In genomic region chr22:17035246-17035645, GRCh38 we compare ENCODE assay signal across 16 cellular contexts. TPM values are rescaled to one million over a fixed set of nuclear protein-coding genes. Genes with fewer than 3 reads are reported as not detected.
DNase-seq lines count a peak whose midpoint lies in the region; ATAC-seq, FAIRE-seq and TF ChIP-seq lines count a peak whose summit lies in the region.
"Had no signal": no experiment of that assay in that cellular context is flagged by ENCODE, and none has a peak within 500 bp of the region (broad histone marks: within the 10 kb centered on the region; RNA-seq: fewer than 3 reads in every experiment).

No MANE protein-coding gene starts in this region.

- H4K20me1 ChIP-seq in keratinocyte (ENCODE audit: control insufficient read depth, extremely low read depth, insufficient read depth, low read length) = no peaks in the 10 kb centered on the region

- intact Hi-C loops in activated B cell treated with CpG ODN at 0.5 μM for 24 hours (cut with micrococcal nuclease) = no loop called here

- H3K27ac Mint-ChIP-seq in activated B cell treated with CpG ODN at 0.5 μM for 24 hours = no peak overlapping the region
- H3K27ac Mint-ChIP-seq: activated CD4-positive, alpha-beta memory T cell treated with anti-CD3 and anti-CD28 coated beads for 36 hours; brain; neural progenitor cell had no signal

- TF ChIP-seq CTCF in activated B cell treated with CpG ODN at 0.5 μM for 24 hours (IDR thresholded peaks at IDR 0.05) (no peak), keratinocyte (optimal IDR thresholded peaks at IDR 0.05 in 1 of 3, IDR thresholded peaks at IDR 0.05 in 1 of 3, conservative IDR thresholded peaks at IDR 0.05 in 1 of 3; ENCODE audit: extremely low read depth in 1 of 3, insufficient read depth in 2 of 3, low read length in 3 of 3) (no peak)

- no peaks in the 10 kb centered on the region for H3K4me1 ChIP-seq in keratinocyte (ENCODE audit: control insufficient read depth, extremely low read depth, insufficient read depth, low read length)
- H3K4me1 ChIP-seq: neural progenitor cell had no signal

- DNase-seq in Ammon's horn (ENCODE audit: low spot score) = peak; percentile 50
- peak; percentile 39 for DNase-seq in DMS153 treated with DMSO at 0.1 percent for 48 hours (lab: John Stamatoyannopoulos, UW; ENCODE audit: unreplicated experiment)
- DNase-seq in activated B cell treated with CpG ODN at 0.5 μM for 24 hours = no peak
- no peak for DNase-seq in keratinocyte (ENCODE audit: low read depth, low spot score)
- DNase-seq in activated effector memory CD4-positive, alpha-beta T cell treated with anti-CD3 and anti-CD28 coated beads, Interleukin-2, amount 50 U/mL, for 16 hours = no peak
- no peak for DNase-seq in activated gamma-delta T cell treated with Interleukin-2 at 50 U/mL for 16 hours
- no peak for DNase-seq in EL
- DNase-seq: activated CD4-positive, alpha-beta memory T cell treated with anti-CD3 and anti-CD28 coated beads for 36 hours; NCI-H2171 treated with DMSO at 0.1 percent for 48 hours; right lobe of liver had no signal

- POLR2A ChIA-PET in activated B cell treated with CpG ODN at 0.5 μM for 24 hours (lab: Charles Lee) = no interaction called here

- CTCF ChIA-PET in activated B cell treated with CpG ODN at 0.5 μM for 24 hours (lab: Charles Lee) = no interaction called here

- H2AFZ ChIP-seq in keratinocyte (ENCODE audit: control insufficient read depth, low read length) = peak overlapping the region; percentile 40
- H2AFZ ChIP-seq: neural progenitor cell had no signal

- no peaks in the 10 kb centered on the region for H3K79me2 ChIP-seq in keratinocyte (ENCODE audit: control insufficient read depth, insufficient read depth, low read length)

- no peak overlapping the region for H3K9ac ChIP-seq in keratinocyte (ENCODE audit: control insufficient read depth, extremely low read depth, insufficient read depth, low read length)
- H3K9ac ChIP-seq: neural progenitor cell had no signal

- no peak for FAIRE-seq in keratinocyte (lab: Jason Lieb, UNC)
- FAIRE-seq: TTC549 had no signal

- H3K9me3 ChIP-seq in keratinocyte (ENCODE audit: control insufficient read depth, low read depth, low read length) = no peaks in the 10 kb centered on the region
- H3K9me3 ChIP-seq: right lobe of liver had no signal

- dilution Hi-C loops in keratinocyte (cut with MboI; ENCODE audit: extremely low pct_ligation_motif_present, low sequenced_read_pairs) = no loop called here

- H3K4me3 ChIP-seq in keratinocyte (ENCODE audit: control insufficient read depth in 2 of 3, extremely low read depth in 1 of 3, insufficient read depth in 2 of 3, low read depth in 1 of 3, low read length in 3 of 3) = no peak overlapping the region
- H3K4me3 ChIP-seq: neural progenitor cell, right lobe of liver, SK-N-MC had no signal

- H3K36me3 ChIP-seq in keratinocyte (ENCODE audit: control insufficient read depth in 2 of 2, extremely low read depth in 1 of 2, insufficient read depth in 2 of 2, low read length in 2 of 2) = no peaks in the 10 kb centered on the region
- H3K36me3 ChIP-seq: neural progenitor cell, right lobe of liver had no signal

- peak overlapping the region; percentile 83 for H3K4me3 Mint-ChIP-seq in activated B cell treated with CpG ODN at 0.5 μM for 24 hours
- H3K4me3 Mint-ChIP-seq: activated CD4-positive, alpha-beta memory T cell treated with anti-CD3 and anti-CD28 coated beads for 36 hours; brain; neural progenitor cell had no signal

- H3K27me3 ChIP-seq in keratinocyte (ENCODE audit: control insufficient read depth, extremely low read depth, insufficient read depth, low read length) = peaks cover 4% of the 10 kb centered on the region
- H3K27me3 ChIP-seq: neural progenitor cell, right lobe of liver had no signal

- H3K9me3 Mint-ChIP-seq in activated B cell treated with CpG ODN at 0.5 μM for 24 hours = no peaks in the 10 kb centered on the region
- H3K9me3 Mint-ChIP-seq: activated CD4-positive, alpha-beta memory T cell treated with anti-CD3 and anti-CD28 coated beads for 36 hours; neural progenitor cell had no signal

- ATAC-seq in activated B cell treated with CpG ODN at 0.5 μM for 24 hours (ENCODE audit: low read depth) (no peak), HG02571 (IDR thresholded peaks at IDR 0.05; ENCODE audit: unreplicated experiment) (no peak)

- no peaks in the 10 kb centered on the region for H3K36me3 Mint-ChIP-seq in activated B cell treated with CpG ODN at 0.5 μM for 24 hours (ENCODE audit: low read depth)
- H3K36me3 Mint-ChIP-seq: activated CD4-positive, alpha-beta memory T cell treated with anti-CD3 and anti-CD28 coated beads for 36 hours; brain; neural progenitor cell had no signal

- peaks cover 21% of the 10 kb centered on the region for H3K4me1 Mint-ChIP-seq in activated B cell treated with CpG ODN at 0.5 μM for 24 hours
- H3K4me1 Mint-ChIP-seq: brain, neural progenitor cell had no signal

- H3K27me3 Mint-ChIP-seq in activated B cell treated with CpG ODN at 0.5 μM for 24 hours = no peaks in the 10 kb centered on the region
- H3K27me3 Mint-ChIP-seq: brain had no signal

- H3K4me2 ChIP-seq in keratinocyte (ENCODE audit: control insufficient read depth, extremely low read depth, insufficient read depth, low read depth, low read length) = no peak overlapping the region
- H3K4me2 ChIP-seq: neural progenitor cell had no signal

- no peak overlapping the region for H3K27ac ChIP-seq in keratinocyte (ENCODE audit: control insufficient read depth, insufficient read depth, low read length)
- H3K27ac ChIP-seq: neural progenitor cell, right lobe of liver, SK-N-MC had no signal

- no peaks in the 10 kb centered on the region for H3K9me1 ChIP-seq in keratinocyte (ENCODE audit: control insufficient read depth, extremely low read depth, insufficient read depth, low read length)

RNA-seq across cellular contexts. Expression of gene GAB4, which starts 27.2 kb away (rescaled TPM):
- total RNA-seq in activated B cell treated with CpG ODN at 0.5 μM for 24 hours = 0.29 TPM in 1 of 2 replicates, not detected in the other
- polyA plus RNA-seq in keratinocyte = not detected in 3 replicates
- not detected for polyA plus RNA-seq in keratinocyte (2011; ENCODE audit: low read depth)
- polyA plus RNA-seq in keratinocyte (2011; cell fraction: cytosol; rRNA removed) = not detected in 2 replicates
- not detected in 2 replicates for polyA plus RNA-seq in keratinocyte (2011; cell fraction: nucleus; rRNA removed)
- not detected in 2 replicates for polyA plus RNA-seq in keratinocyte (2012; ENCODE audit: low replicate concordance)
- not detected in 3 replicates for polyA minus RNA-seq in keratinocyte
- polyA minus RNA-seq in keratinocyte (2011; cell fraction: cytosol; rRNA and poly(A)+ RNA removed) = not detected
- not detected in 2 replicates for polyA minus RNA-seq in keratinocyte (2011; cell fraction: nucleus; rRNA and poly(A)+ RNA removed)
- total RNA-seq: activated CD4-positive, alpha-beta memory T cell treated with anti-CD3 and anti-CD28 coated beads for 36 hours; right lobe of liver; urinary bladder had no signal
- polyA plus RNA-seq: urinary bladder had no signal

RNA-seq across cellular contexts. Expression of gene IL17RA, which starts 49.6 kb away (rescaled TPM):
- 15.7 and 18.1 TPM in 2 replicates for total RNA-seq in activated B cell treated with CpG ODN at 0.5 μM for 24 hours
- polyA plus RNA-seq in keratinocyte = 6.0 to 12.1 TPM (median 7.0 TPM) in 3 replicates
- 2.3 TPM for polyA plus RNA-seq in keratinocyte (2011; ENCODE audit: low read depth)
- polyA plus RNA-seq in keratinocyte (2011; cell fraction: cytosol; rRNA removed) = 3.1 and 3.6 TPM in 2 replicates
- 22.6 and 27.9 TPM in 2 replicates for polyA plus RNA-seq in keratinocyte (2011; cell fraction: nucleus; rRNA removed)
- polyA plus RNA-seq in keratinocyte (2012; ENCODE audit: low replicate concordance) = 6.7 and 9.0 TPM in 2 replicates
- 15.7 to 43.4 TPM (median 26.6 TPM) in 3 replicates for polyA minus RNA-seq in keratinocyte
- 5.9 TPM for polyA minus RNA-seq in keratinocyte (2011; cell fraction: cytosol; rRNA and poly(A)+ RNA removed)
- 18.7 and 22.6 TPM in 2 replicates for polyA minus RNA-seq in keratinocyte (2011; cell fraction: nucleus; rRNA and poly(A)+ RNA removed)

Comparison
In these comparisons a context has a peak if more than half of its experiments do, and no peak if none do; other contexts are left out.
1. DNase-seq: peak in Ammon's horn (single experiment) and DMS153 treated with DMSO at 0.1 percent for 48 hours (single experiment); none in activated B cell treated with CpG ODN at 0.5 μM for 24 hours (single experiment), keratinocyte (single experiment), activated effector memory CD4-positive, alpha-beta T cell treated with anti-CD3 and anti-CD28 coated beads, Interleukin-2, amount 50 U/mL, for 16 hours (single experiment), activated gamma-delta T cell treated with Interleukin-2 at 50 U/mL for 16 hours (single experiment) and EL (single experiment).